Comparison of ENCODE assay signal across 28 cellular contexts in the genomic region with DNA sequence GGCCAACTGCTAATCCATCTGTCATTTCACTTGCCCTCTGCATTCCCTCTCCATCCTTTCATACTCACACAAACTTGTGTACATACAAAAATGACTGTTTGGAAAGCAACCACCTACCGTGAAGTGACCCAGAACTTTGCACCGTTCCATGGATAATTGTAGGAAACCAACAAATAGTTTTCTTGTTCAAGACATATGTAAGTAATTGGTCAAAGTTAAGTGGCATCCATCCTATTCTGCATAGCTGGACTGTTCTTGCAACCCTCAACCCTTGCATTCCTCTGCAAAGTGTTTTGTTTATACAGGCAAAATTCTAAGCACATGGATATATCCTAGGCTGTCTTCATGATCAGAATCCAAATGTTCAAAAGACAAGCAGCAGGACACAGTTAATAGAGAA.
A peak's percentile ranks its signal among the peaks of the same experiment; 100 is the strongest.
DNase-seq lines count a peak whose midpoint lies in the region; TF ChIP-seq lines count a peak whose summit lies in the region.
"Had no signal": no experiment of that assay in that cellular context is flagged by ENCODE, and none has a peak within 500 bp of the region (broad histone marks: within the 10 kb centered on the region; RNA-seq: fewer than 3 reads in every experiment).

No MANE protein-coding gene starts in this region.

- H3K9me3 ChIP-seq in AG04450 (ENCODE audit: control insufficient read depth, insufficient read depth, low read length) = no peaks in the 10 kb centered on the region
- no peaks in the 10 kb centered on the region for H3K9me3 ChIP-seq in suprapubic skin
- H3K9me3 ChIP-seq: BLaER1 treated with 17β-estradiol and CSF1 and Interleukin-3, amounts not matched to agents 10 nM and 100 nM; HAP-1; heart left ventricle; pancreas; SK-N-SH had no signal

- TF ChIP-seq CTCF in AG04450 (IDR thresholded peaks at IDR 0.05; ENCODE audit: low read depth, low read length) (no peak), astrocyte of the cerebellum (IDR thresholded peaks at IDR 0.05; ENCODE audit: low read depth, low read length, missing control alignments) (no peak), suprapubic skin (IDR thresholded peaks at IDR 0.05) (no peak)

- no peak for TF ChIP-seq EP300 in suprapubic skin (IDR thresholded peaks at IDR 0.05)

- in situ Hi-C loops in astrocyte of the cerebellum (cut with HindIII; ENCODE audit: low sequenced_read_pairs) = no loop called here

- H3K4me1 ChIP-seq in suprapubic skin = no peaks in the 10 kb centered on the region
- H3K4me1 ChIP-seq: BLaER1 treated with 17β-estradiol and CSF1 and Interleukin-3, amounts not matched to agents 10 nM and 100 nM; foreskin keratinocyte; HAP-1; heart left ventricle; neural progenitor cell; pancreas had no signal

- CTCF ChIA-PET in AG04450 (lab: Charles Lee) = no interaction called here

- H3K4me3 ChIP-seq in AG04450 (ENCODE audit: low read depth, low read length) = no peak overlapping the region
- no peak overlapping the region for H3K4me3 ChIP-seq in astrocyte of the cerebellum (ENCODE audit: low read depth, low read length)
- no peak overlapping the region for H3K4me3 ChIP-seq in suprapubic skin
- H3K4me3 ChIP-seq: BLaER1 treated with 17β-estradiol and CSF1 and Interleukin-3, amounts not matched to agents 10 nM and 100 nM; HAP-1; heart left ventricle; neural progenitor cell; pancreas had no signal

- H3K27ac ChIP-seq in AG04450 (ENCODE audit: low read depth, low read length) (no peak overlapping the region), suprapubic skin (no peak overlapping the region)
- H3K27ac ChIP-seq: BLaER1 treated with 17β-estradiol and CSF1 and Interleukin-3, amounts not matched to agents 10 nM and 100 nM; foreskin keratinocyte; heart left ventricle; neural progenitor cell; pancreas had no signal

- POLR2A ChIA-PET in AG04450 (lab: Yijun Ruan, JAX) = interaction anchor here (0.6 kb wide), 1 partner anchor 698 kb away, joined by 9 read pairs; the partner anchor contains the start of gene ACTRT3

- no peak for TF ChIP-seq POLR2A in suprapubic skin (IDR thresholded peaks at IDR 0.05)

- H3K27me3 ChIP-seq in AG04450 (ENCODE audit: control insufficient read depth, insufficient read depth, low read length) = no peaks in the 10 kb centered on the region
- H3K27me3 ChIP-seq in suprapubic skin = no peaks in the 10 kb centered on the region
- H3K27me3 ChIP-seq: BLaER1 treated with 17β-estradiol and CSF1 and Interleukin-3, amounts not matched to agents 10 nM and 100 nM; foreskin keratinocyte; heart left ventricle; neural progenitor cell; pancreas had no signal

- no peaks in the 10 kb centered on the region for H3K36me3 ChIP-seq in suprapubic skin
- H3K36me3 ChIP-seq: BLaER1 treated with 17β-estradiol and CSF1 and Interleukin-3, amounts not matched to agents 10 nM and 100 nM; HAP-1; heart left ventricle; neural progenitor cell; pancreas had no signal

- DNase-seq in AG04450 (ENCODE audit: low read depth, low spot score) (peak; percentile 11), GM04503 (ENCODE audit: low read depth) (peak; percentile 78), astrocyte of the cerebellum (ENCODE audit: low read depth) (peak; percentile 74), fibroblast of the conjunctiva (ENCODE audit: low read depth) (peak; percentile 57), suprapubic skin (ENCODE audit: low spot score in 2 of 2) (no peak)
- DNase-seq in activated CD4-positive, CD25-positive, alpha-beta regulatory T cell (lab: John Stamatoyannopoulos, UW) = no peak
- DNase-seq in stimulated activated CD4-positive, alpha-beta T cell treated with anti-CD3 and anti-CD28 coated beads, Interleukin-2, amount 100 ng/mL, for 24 hours = no peak
- no peak for DNase-seq in activated CD4-positive, alpha-beta T cell treated with anti-CD3 and anti-CD28 coated beads for 1 hour
- DNase-seq: activated CD4-positive, alpha-beta T cell treated with anti-CD3 and anti-CD28 coated beads, Interleukin-2, amount 50 U/mL, for 48 hours; activated naive CD4-positive, alpha-beta T cell; COR-L47; DMS79 treated with DMSO at 0.1 percent for 48 hours; foreskin keratinocyte; heart left ventricle; Kasumi-1; kidney; left ventricle myocardium superior; NCI-H1417 treated with DMSO at 0.1 percent for 48 hours; NCI-H2081; NCI-H2227 treated with DMSO at 0.1 percent for 48 hours; NCI-H526; pancreas; SK-N-SH; small intestine; stimulated activated naive CD4-positive, alpha-beta T cell had no signal

- 77% methylated on average over 2 of the region's 2 CpGs for WGBS in suprapubic skin

Comparison
In these comparisons a context has a peak if more than half of its experiments do, and no peak if none do; other contexts are left out.
1. DNase-seq: peak in AG04450 (single experiment), GM04503 (single experiment), astrocyte of the cerebellum (single experiment) and fibroblast of the conjunctiva (single experiment); none in suprapubic skin (0 of 2), activated CD4-positive, CD25-positive, alpha-beta regulatory T cell (0 of 4), stimulated activated CD4-positive, alpha-beta T cell treated with anti-CD3 and anti-CD28 coated beads, Interleukin-2, amount 100 ng/mL, for 24 hours (0 of 2) and activated CD4-positive, alpha-beta T cell treated with anti-CD3 and anti-CD28 coated beads for 1 hour (single experiment).